Comparison of ENCODE assay signal across 18 cellular contexts in the genomic region with DNA sequence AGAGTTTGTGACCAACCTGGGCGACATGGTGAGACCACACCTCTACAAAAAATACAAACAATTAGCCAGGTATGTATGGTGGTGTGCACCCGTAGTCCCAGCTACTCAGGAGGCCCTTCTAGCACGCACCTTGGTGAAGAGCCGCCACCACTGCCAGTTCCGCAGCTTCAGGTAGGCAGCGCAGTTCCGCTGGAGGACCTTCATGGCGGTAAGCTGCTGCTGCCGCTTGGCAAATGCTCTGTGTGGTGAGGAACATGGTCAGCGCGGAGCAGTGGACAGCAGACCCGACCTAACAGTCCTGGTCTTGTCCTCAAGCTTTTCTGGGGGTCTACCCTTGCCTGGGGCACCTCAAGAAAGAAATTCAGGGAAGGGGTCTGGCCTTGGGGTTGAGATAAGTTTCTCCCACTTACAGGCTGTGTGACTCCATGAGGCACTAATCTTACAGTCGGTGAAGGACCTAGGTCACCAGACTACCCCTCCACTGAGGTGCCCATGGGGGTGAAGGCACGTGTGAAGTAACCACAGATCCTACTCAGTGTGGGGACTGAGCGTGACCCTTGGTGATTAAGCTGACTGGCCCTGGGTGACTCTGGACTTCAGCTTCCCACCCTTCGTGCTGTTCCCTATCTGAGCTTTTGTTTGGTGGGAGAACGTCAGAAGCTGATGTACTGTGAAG. TPM values are rescaled to one million over a fixed set of nuclear protein-coding genes. Genes with fewer than 3 reads are reported as not detected.
DNase-seq lines count a peak whose midpoint lies in the region; ATAC-seq and TF ChIP-seq lines count a peak whose summit lies in the region.
"Had no signal": no experiment of that assay in that cellular context is flagged by ENCODE, and none has a peak within 500 bp of the region (broad histone marks: within the 10 kb centered on the region; RNA-seq: fewer than 3 reads in every experiment).

No MANE protein-coding gene starts in this region.

- peak overlapping the region in 1 of 8 donors; percentile 44 for H3K4me3 Mint-ChIP-seq in naive B cell
- H3K4me3 Mint-ChIP-seq: brain, nephron progenitor cell had no signal

- intact Hi-C loops in left ventricle myocardium inferior (cut with micrococcal nuclease) (loop anchor here (5.0 kb wide), 1 partner anchor 170 kb away; no protein-coding TSS in a partner anchor), ascending aorta (cut with DNase I) (no loop called here), uterus (cut with DNase I; ENCODE audit: low total_unique reads) (no loop called here)

- no peaks in the 10 kb centered on the region for H3K27me3 ChIP-seq in left ventricle myocardium inferior (ENCODE audit: low read depth)
- no peaks in the 10 kb centered on the region for H3K27me3 ChIP-seq in right atrium auricular region
- H3K27me3 ChIP-seq in ascending aorta = no peaks in the 10 kb centered on the region
- no peaks in the 10 kb centered on the region for H3K27me3 ChIP-seq in uterus
- H3K27me3 ChIP-seq in BE2C = no peaks in the 10 kb centered on the region

- H3K9me3 ChIP-seq in left ventricle myocardium inferior (replicated peaks) (no peaks in the 10 kb centered on the region), right atrium auricular region (no peaks in the 10 kb centered on the region), ascending aorta (no peaks in the 10 kb centered on the region), uterus (no peaks in the 10 kb centered on the region), BE2C (no peaks in the 10 kb centered on the region)

- H3K9me3 Mint-ChIP-seq in naive B cell = no peaks in the 10 kb centered on the region
- H3K9me3 Mint-ChIP-seq: brain, nephron progenitor cell had no signal

- peak overlapping the region in 4 of 6 donors; percentile 11 to 75 (median 31) for H3K27ac Mint-ChIP-seq in naive B cell

- H3K27ac ChIP-seq in left ventricle myocardium inferior (replicated peaks) = peak overlapping the region; percentile 22
- H3K27ac ChIP-seq in right atrium auricular region = peak overlapping the region in 1 of 2 donors; percentile 8
- peak overlapping the region; percentile 35 to 48 for H3K27ac ChIP-seq in ascending aorta
- peak overlapping the region; percentile 15 to 49 for H3K27ac ChIP-seq in uterus

- DNase-seq in left ventricle myocardium inferior (no peak), right atrium auricular region (ENCODE audit: low spot score) (no peak), ascending aorta (ENCODE audit: low spot score in 2 of 2) (no peak), naive B cell (no peak), uterus (no peak), BE2C (no peak)
- DNase-seq: activated CD4-positive, alpha-beta T cell treated with anti-CD3 and anti-CD28 coated beads for 4 hours; effector CD8-positive, alpha-beta T cell; H7; NCI-H774; nephron progenitor cell; Right ventricle myocardium superior; stimulated activated CD4-positive, alpha-beta T cell treated with anti-CD3 and anti-CD28 coated beads, Interleukin-2, amount 100 ng/mL, for 24 hours; stimulated activated CD8-positive, alpha-beta memory T cell treated with anti-CD3 and anti-CD28 coated beads, Interleukin-4, amount 100 ng/mL, for 48 hours had no signal

- no peak for TF ChIP-seq POLR2A in uterus (IDR thresholded peaks at IDR 0.05)

- H3K36me3 ChIP-seq in left ventricle myocardium inferior (peaks cover 100% of the 10 kb centered on the region), right atrium auricular region (peaks cover 100% of the 10 kb centered on the region), ascending aorta (peaks cover 100% of the 10 kb centered on the region in 2 donors), uterus (no peaks in the 10 kb centered on the region), BE2C (peaks cover 88% of the 10 kb centered on the region)

- peaks cover 10 to 15% of the 10 kb centered on the region in 2 donors for H3K36me3 Mint-ChIP-seq in naive B cell

- peaks cover 3 to 14% (median 6%) of the 10 kb centered on the region in 3 donors for H3K4me1 Mint-ChIP-seq in naive B cell
- H3K4me1 Mint-ChIP-seq: brain, nephron progenitor cell had no signal

- peaks cover 15% of the 10 kb centered on the region for H3K4me1 ChIP-seq in left ventricle myocardium inferior
- no peaks in the 10 kb centered on the region for H3K4me1 ChIP-seq in right atrium auricular region
- H3K4me1 ChIP-seq in ascending aorta = no peaks in the 10 kb centered on the region
- no peaks in the 10 kb centered on the region for H3K4me1 ChIP-seq in uterus
- no peaks in the 10 kb centered on the region for H3K4me1 ChIP-seq in BE2C

- ATAC-seq in naive B cell (ENCODE audit: low read depth in 2 of 2) (no peak), HG02970 (IDR thresholded peaks at IDR 0.05; ENCODE audit: low FRiP score, unreplicated experiment) (no peak), GM19023 (IDR thresholded peaks at IDR 0.05; ENCODE audit: unreplicated experiment) (no peak)
- ATAC-seq: right cardiac atrium had no signal

- TF ChIP-seq CTCF in left ventricle myocardium inferior (IDR thresholded peaks at IDR 0.05; ENCODE audit: borderline replicate concordance) (no peak), right atrium auricular region (IDR thresholded peaks at IDR 0.05) (no peak), ascending aorta (IDR thresholded peaks at IDR 0.05) (no peak), uterus (IDR thresholded peaks at IDR 0.05) (no peak), BE2C (IDR thresholded peaks at IDR 0.05; ENCODE audit: low read depth, low read length) (no peak)

- H3K4me3 ChIP-seq in left ventricle myocardium inferior (no peak overlapping the region), right atrium auricular region (no peak overlapping the region), ascending aorta (no peak overlapping the region), uterus (no peak overlapping the region), BE2C (ENCODE audit: low read depth, low read length) (no peak overlapping the region)

- H3K27me3 Mint-ChIP-seq in naive B cell = no peaks in the 10 kb centered on the region
- H3K27me3 Mint-ChIP-seq: brain had no signal

RNA-seq across cellular contexts. Expression of a gene that starts 49.6 kb away (rescaled TPM):
- total RNA-seq in left ventricle myocardium inferior = 15.2 TPM
- total RNA-seq in right atrium auricular region = 10 to 100 TPM; 10.7 to 18.1 TPM
- total RNA-seq in ascending aorta = 30.1 TPM
- polyA plus RNA-seq in naive B cell (ENCODE audit: low read depth in 6 of 6) = 1 to 10 TPM in 4 of 6 donors, under 1 TPM in 1, not detected in 1; 0.71 to 4.2 (median 2.6) TPM
- total RNA-seq in uterus = 10 to 100 TPM in 3 of 4 donors, 1 to 10 TPM in 1; 9.8 to 89.7 (median 19.9) TPM
- not detected for polyA plus RNA-seq in BE2C (2012; ENCODE audit: insufficient read depth, insufficient read length, low read depth)
- total RNA-seq: H7 had no signal
